13 cellular contexts compared by ENCODE assay signal in genomic region chr7:57120123-57120784, GRCh38. TPM values are rescaled to one million over a fixed set of nuclear protein-coding genes. Genes with fewer than 3 reads are reported as not detected.
"Had no signal": no experiment of that assay in that cellular context is flagged by ENCODE, and none has a peak within 500 bp of the region (broad histone marks: within the 10 kb centered on the region; RNA-seq: fewer than 3 reads in every experiment).

No MANE protein-coding gene starts in this region.

RNA-seq across cellular contexts. Expression of gene ZNF479, which starts 12.0 kb away (rescaled TPM):
- total RNA-seq: OCI-LY7; PC-3; PC-9; Peyer's patch; Right ventricle myocardium inferior; Right ventricle myocardium superior; RPMI7951; SJCRH30; SJSA1; SK-MEL-5; T-cell; T-helper 1 cell treated with Interleukin-12 subunit alpha and Interleukin-12 subunit beta and Interleukin-4 antibody, amounts not matched to agents 30 ng/mL and 1 ng/mL, for 36 hours had no signal
- polyA plus RNA-seq: SK-N-SH had no signal
